8 cellular contexts compared by ENCODE assay signal in the genomic region with DNA sequence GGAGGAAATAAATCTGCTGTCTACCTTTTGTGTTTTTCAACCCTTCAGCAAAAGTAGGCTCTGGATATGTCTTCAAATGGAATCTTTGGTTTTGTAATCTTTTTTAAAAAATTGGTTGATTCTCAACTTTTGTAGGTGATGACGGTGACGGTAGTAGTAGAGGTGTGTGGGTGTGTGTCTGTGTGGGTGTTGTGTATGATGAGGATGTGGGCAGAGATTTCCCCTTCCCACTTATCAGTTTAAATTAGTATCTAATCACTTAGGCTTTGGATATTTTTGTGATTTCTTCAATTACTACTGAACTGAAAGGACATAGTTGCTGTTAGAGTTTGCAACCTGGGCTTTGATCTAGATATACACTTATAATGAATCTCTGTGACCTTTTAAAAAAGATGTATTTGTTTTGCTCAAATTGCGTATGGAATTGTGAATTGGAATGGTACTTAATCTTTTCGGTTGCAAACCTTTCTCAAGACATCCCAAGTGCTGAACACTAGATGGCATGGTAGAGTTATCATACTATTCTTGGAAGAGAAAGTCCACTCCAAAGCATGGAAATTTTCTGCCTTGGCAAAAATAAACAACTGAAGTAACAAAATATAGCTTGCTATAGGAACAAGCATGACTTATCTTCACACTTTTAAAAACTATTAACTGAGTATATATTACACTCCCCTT. TPM values are rescaled to one million over a fixed set of nuclear protein-coding genes. Genes with fewer than 3 reads are reported as not detected.
DNase-seq lines count a peak whose midpoint lies in the region; ATAC-seq and TF ChIP-seq lines count a peak whose summit lies in the region.

No MANE protein-coding gene starts in this region.

- no peaks in the 10 kb centered on the region for H3K9me3 Mint-ChIP-seq in chondrocyte (ENCODE audit: low read depth)

- H3K4me3 ChIP-seq in LNCaP clone FGC (ENCODE audit: low read depth, low read length): no peak overlapping the region

- no peaks in the 10 kb centered on the region for H3K36me3 Mint-ChIP-seq in chondrocyte (ENCODE audit: low read depth)

- no peak overlapping the region for H3K27ac Mint-ChIP-seq in chondrocyte (ENCODE audit: unreplicated experiment)

- ATAC-seq in omental fat pad (ENCODE audit: low FRiP score) (no peak), HG02884 (IDR thresholded peaks at IDR 0.05; ENCODE audit: unreplicated experiment) (no peak)

- peaks cover under 1% of the 10 kb centered on the region for H3K4me1 Mint-ChIP-seq in chondrocyte (ENCODE audit: low read depth)

- no peak overlapping the region for H3K4me3 Mint-ChIP-seq in chondrocyte (ENCODE audit: unreplicated experiment)

- peak; percentile 66 for TF ChIP-seq CTCF in LNCaP clone FGC (IDR thresholded peaks at IDR 0.05; ENCODE audit: control insufficient read depth, extremely low read depth, insufficient read depth)
- TF ChIP-seq CTCF in chondrocyte (IDR thresholded peaks at IDR 0.05): peak; percentile 83
- TF ChIP-seq CTCF in omental fat pad (IDR thresholded peaks at IDR 0.05): no peak

- DNase-seq in DMS53 (lab: John Stamatoyannopoulos, UW) (peak; percentile 75), LNCaP clone FGC (ENCODE audit: low read depth) (peak; percentile 7), chondrocyte (ENCODE audit: low spot score) (no peak), medulla oblongata (ENCODE audit: extremely low spot score) (peak; percentile 49), NCI-H2081 treated with DMSO at 0.1 percent for 48 hours (lab: John Stamatoyannopoulos, UW) (no peak), omental fat pad (ENCODE audit: low spot score) (no peak)
- no peak for DNase-seq in stimulated activated CD8-positive, alpha-beta memory T cell treated with anti-CD3 and anti-CD28 coated beads, Interleukin-4, amount 100 ng/mL, for 48 hours

- H3K27me3 Mint-ChIP-seq in chondrocyte (ENCODE audit: low read depth): peaks cover 33% of the 10 kb centered on the region

RNA-seq across cellular contexts. Expression of gene A1CF, which starts 51.9 kb away (rescaled TPM):
- total RNA-seq in chondrocyte (not detected in 3 replicates), omental fat pad (under 1 TPM in 1 of 4 donors, not detected in 3; 0.19 TPM)

Comparison
In these comparisons a context has a peak if more than half of its experiments do, and no peak if none do; other contexts are left out.
1. DNase-seq: peak in DMS53 (single experiment), LNCaP clone FGC (single experiment) and medulla oblongata (single experiment); none in chondrocyte (single experiment), NCI-H2081 treated with DMSO at 0.1 percent for 48 hours (single experiment), stimulated activated CD8-positive, alpha-beta memory T cell treated with anti-CD3 and anti-CD28 coated beads, Interleukin-4, amount 100 ng/mL, for 48 hours (single experiment) and omental fat pad (single experiment).
2. CTCF ChIP-seq: peak in LNCaP clone FGC (single experiment) and chondrocyte (single experiment); none in omental fat pad (0 of 3).